ENCODE assay signal across 9 cellular contexts in the genomic region with DNA sequence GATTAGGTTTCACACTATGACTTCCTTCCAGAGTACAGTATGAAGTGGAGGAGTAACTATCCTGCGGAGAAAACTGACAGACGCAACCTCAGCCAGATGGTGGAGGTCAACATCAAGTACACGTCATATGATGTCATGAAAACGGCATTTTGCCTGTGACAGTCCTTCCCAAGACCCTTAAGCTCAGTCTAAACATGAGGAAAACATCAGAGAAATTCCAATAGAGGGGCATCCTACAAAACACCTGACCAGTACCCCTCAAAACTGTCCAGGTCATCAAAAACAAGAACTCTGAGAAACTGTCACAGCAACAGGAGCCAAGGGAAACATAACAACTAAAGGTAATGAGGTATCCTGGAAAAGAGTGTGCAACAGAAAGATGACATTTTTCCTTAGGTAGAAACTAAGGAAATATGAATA. TPM values are rescaled to one million over a fixed set of nuclear protein-coding genes. Genes with fewer than 3 reads are reported as not detected.
DNase-seq lines count a peak whose midpoint lies in the region; ATAC-seq and TF ChIP-seq lines count a peak whose summit lies in the region.
"Had no signal": no experiment of that assay in that cellular context is flagged by ENCODE, and none has a peak within 500 bp of the region (broad histone marks: within the 10 kb centered on the region; RNA-seq: fewer than 3 reads in every experiment).

No MANE protein-coding gene starts in this region.

- H2BK5ac ChIP-seq in mesendoderm (ENCODE audit: low read length), result no peak overlapping the region

- peaks cover 10% of the 10 kb centered on the region for H3K36me3 Mint-ChIP-seq in CD8-positive, alpha-beta T cell
- peaks cover 22% of the 10 kb centered on the region for H3K36me3 Mint-ChIP-seq in activated CD4-positive, alpha-beta memory T cell treated with anti-CD3 and anti-CD28 coated beads, Interleukin-2, amount 10 ng/mL, durations not matched to agents 7 days and 5 days (ENCODE audit: low read depth)

- H3K4me1 ChIP-seq in CD8-positive, alpha-beta T cell (ENCODE audit: insufficient read depth, low read length), result peaks cover 17% of the 10 kb centered on the region
- peaks cover 5% of the 10 kb centered on the region for H3K4me1 ChIP-seq in mesendoderm (ENCODE audit: control insufficient read depth, low read depth, low read length)

- no peak overlapping the region for H3K4me3 ChIP-seq in CD8-positive, alpha-beta T cell (ENCODE audit: low read depth, low read length)
- H3K4me3 ChIP-seq in mesendoderm (ENCODE audit: low read length), result no peak overlapping the region

- intact Hi-C loops in CD8-positive, alpha-beta T cell (cut with DNase I, micrococcal nuclease), result loop anchor here (10.0 kb wide), 2 partner anchors 1848 to 1858 kb away; partner anchors contain the start of gene TMEM177 (in 1 of the 2)

- peaks cover 52% of the 10 kb centered on the region for H3K4me1 Mint-ChIP-seq in CD8-positive, alpha-beta T cell (ENCODE audit: low read depth)
- H3K4me1 Mint-ChIP-seq in activated CD4-positive, alpha-beta memory T cell treated with anti-CD3 and anti-CD28 coated beads, Interleukin-2, amount 10 ng/mL, durations not matched to agents 7 days and 5 days, result peaks cover 64% of the 10 kb centered on the region

- no peak for DNase-seq in CD8-positive, alpha-beta T cell
- DNase-seq in KBM-7 (peak; percentile 63), mesendoderm (peak; percentile 81), COR-L47 (lab: John Stamatoyannopoulos, UW) (no peak)
- no peak for DNase-seq in activated CD4-positive, alpha-beta memory T cell treated with anti-CD3 and anti-CD28 coated beads, Interleukin-2, amount 10 ng/mL, durations not matched to agents 7 days and 5 days
- no peak for DNase-seq in stimulated activated CD4-positive, alpha-beta T cell treated with anti-CD3 and anti-CD28 coated beads, Interleukin-15, amount 100 ng/mL, for 24 hours
- no peak for DNase-seq in stimulated activated CD4-positive, alpha-beta T cell treated with anti-CD3 and anti-CD28 coated beads, Interleukin-4, amount 100 ng/mL, for 24 hours

- H3K27me3 Mint-ChIP-seq in CD8-positive, alpha-beta T cell (ENCODE audit: low read depth), result no peaks in the 10 kb centered on the region
- no peaks in the 10 kb centered on the region for H3K27me3 Mint-ChIP-seq in activated CD4-positive, alpha-beta memory T cell treated with anti-CD3 and anti-CD28 coated beads, Interleukin-2, amount 10 ng/mL, durations not matched to agents 7 days and 5 days

- no CpG with 5 or more reads among the region's 4 CpGs for WGBS in mesendoderm (ENCODE audit: extremely low coverage, insufficient coverage, low lambda C conversion rate)

- in situ Hi-C loops in KBM-7 (cut with MboI; ENCODE audit: low pct_unique_long_range_greater_than_20kb, low sequenced_read_pairs), result no loop called here

- H3K4me2 ChIP-seq in mesendoderm (ENCODE audit: low read length), result no peak overlapping the region

- H2BK120ac ChIP-seq in mesendoderm (ENCODE audit: low read depth, low read length), result no peak overlapping the region

- H4K5ac ChIP-seq in mesendoderm (ENCODE audit: low read length), result no peak overlapping the region

- H3K4ac ChIP-seq in mesendoderm (ENCODE audit: low read depth, low read length), result no peak overlapping the region

- no peaks in the 10 kb centered on the region for H3K9me3 Mint-ChIP-seq in CD8-positive, alpha-beta T cell
- no peaks in the 10 kb centered on the region for H3K9me3 Mint-ChIP-seq in activated CD4-positive, alpha-beta memory T cell treated with anti-CD3 and anti-CD28 coated beads, Interleukin-2, amount 10 ng/mL, durations not matched to agents 7 days and 5 days

- H3K18ac ChIP-seq in mesendoderm (ENCODE audit: low read length), result no peak overlapping the region

- peaks cover 14% of the 10 kb centered on the region for H3K79me2 ChIP-seq in mesendoderm (ENCODE audit: control insufficient read depth, insufficient read depth, low read length)

- H2AK5ac ChIP-seq in mesendoderm (ENCODE audit: low read length), result no peak overlapping the region

- H3K27ac Mint-ChIP-seq in CD8-positive, alpha-beta T cell, result peak overlapping the region; percentile 69
- H3K27ac Mint-ChIP-seq in activated CD4-positive, alpha-beta memory T cell treated with anti-CD3 and anti-CD28 coated beads, Interleukin-2, amount 10 ng/mL, durations not matched to agents 7 days and 5 days, result peak overlapping the region; percentile 71

- CTCF ChIA-PET in CD8-positive, alpha-beta T cell (lab: Charles Lee), result interaction anchor here (0.6 to 1.5 kb wide), 4 partner anchors 15 to 203 kb away, joined by 3 to 7 read pairs (median 4); no protein-coding TSS in a partner anchor
- CTCF ChIA-PET in activated CD4-positive, alpha-beta memory T cell treated with anti-CD3 and anti-CD28 coated beads, Interleukin-2, amount 10 ng/mL, durations not matched to agents 7 days and 5 days (lab: Charles Lee), result interaction anchor here (0.6 to 3.8 kb wide), 7 partner anchors 12 to 188 kb away, joined by 3 to 42 read pairs (median 5); partner anchors contain the start of gene CLASP1

- H2BK15ac ChIP-seq in mesendoderm (replicated peaks; ENCODE audit: low read depth), result no peak overlapping the region

- POLR2A ChIA-PET in CD8-positive, alpha-beta T cell (lab: Charles Lee), result interaction anchor here (1.9 to 3.9 kb wide), 3 partner anchors 12 to 116 kb away, joined by 5 to 77 read pairs (median 13); partner anchors contain the start of gene CLASP1
- POLR2A ChIA-PET in activated CD4-positive, alpha-beta memory T cell treated with anti-CD3 and anti-CD28 coated beads, Interleukin-2, amount 10 ng/mL, durations not matched to agents 7 days and 5 days (lab: Charles Lee), result interaction anchor here (1.0 to 7.2 kb wide), 14 partner anchors 8 to 224 kb away, joined by 3 to 224 read pairs (median 17); partner anchors contain the start of genes CLASP1, NIFK and TSN

- H3K4me3 Mint-ChIP-seq in CD8-positive, alpha-beta T cell, result peak overlapping the region; percentile 33
- peak overlapping the region; percentile 34 for H3K4me3 Mint-ChIP-seq in activated CD4-positive, alpha-beta memory T cell treated with anti-CD3 and anti-CD28 coated beads, Interleukin-2, amount 10 ng/mL, durations not matched to agents 7 days and 5 days

- no peaks in the 10 kb centered on the region for H3K27me3 ChIP-seq in CD8-positive, alpha-beta T cell (ENCODE audit: insufficient read depth, low read length)
- no peaks in the 10 kb centered on the region for H3K27me3 ChIP-seq in mesendoderm (ENCODE audit: insufficient read depth, low read length, poor library complexity)

- no peak overlapping the region for H3K27ac ChIP-seq in CD8-positive, alpha-beta T cell (ENCODE audit: low read depth, low read length)
- no peak overlapping the region for H3K27ac ChIP-seq in mesendoderm (ENCODE audit: low read depth, low read length)

- H3K9ac ChIP-seq in mesendoderm (ENCODE audit: low read length), result no peak overlapping the region

- H3K9me3 ChIP-seq in CD8-positive, alpha-beta T cell (ENCODE audit: low read length), result no peaks in the 10 kb centered on the region

- H3K36me3 ChIP-seq in CD8-positive, alpha-beta T cell (ENCODE audit: insufficient read depth, low read length), result no peaks in the 10 kb centered on the region
- no peaks in the 10 kb centered on the region for H3K36me3 ChIP-seq in mesendoderm (ENCODE audit: control insufficient read depth, insufficient read depth, low read length)

- peak overlapping the region; percentile 50 for H3K56ac ChIP-seq in mesendoderm (ENCODE audit: low read length)

- no peak overlapping the region for H4K8ac ChIP-seq in mesendoderm (ENCODE audit: low read depth, low read length)

- TF ChIP-seq CTCF in CD8-positive, alpha-beta T cell (IDR thresholded peaks at IDR 0.05), result no peak

- peaks cover 15% of the 10 kb centered on the region for H3K79me1 ChIP-seq in mesendoderm (ENCODE audit: low read length)

- ATAC-seq in CD8-positive, alpha-beta T cell, result no peak
- ATAC-seq in GM21515 (IDR thresholded peaks at IDR 0.05; ENCODE audit: unreplicated experiment), result no peak

- H3K23ac ChIP-seq in mesendoderm (ENCODE audit: low read length), result no peak overlapping the region

RNA-seq across cellular contexts. Expression of gene RNU4ATAC, which starts 1.7 kb away (rescaled TPM):
- not detected for total RNA-seq in CD8-positive, alpha-beta T cell
- not detected for total RNA-seq in activated CD4-positive, alpha-beta memory T cell treated with anti-CD3 and anti-CD28 coated beads, Interleukin-2, amount 10 ng/mL, durations not matched to agents 7 days and 5 days
- polyA plus RNA-seq in mesendoderm (2013, experiment 1 of 2), result not detected
- not detected for polyA plus RNA-seq in mesendoderm (2013, experiment 2 of 2)
- total RNA-seq: T-helper 2 cell treated with Interferon-gamma antibody and Interleukin-4, amounts not matched to agents 100 ng/mL and 5 ng/mL, for 36 hours had no signal

Comparison
In these comparisons a context has a peak if more than half of its experiments do, and no peak if none do; other contexts are left out.
1. DNase-seq: peak in KBM-7 (single experiment) and mesendoderm (single experiment); none in CD8-positive, alpha-beta T cell (0 of 7), activated CD4-positive, alpha-beta memory T cell treated with anti-CD3 and anti-CD28 coated beads, Interleukin-2, amount 10 ng/mL, durations not matched to agents 7 days and 5 days (single experiment), COR-L47 (single experiment), stimulated activated CD4-positive, alpha-beta T cell treated with anti-CD3 and anti-CD28 coated beads, Interleukin-15, amount 100 ng/mL, for 24 hours (single experiment) and stimulated activated CD4-positive, alpha-beta T cell treated with anti-CD3 and anti-CD28 coated beads, Interleukin-4, amount 100 ng/mL, for 24 hours (single experiment).